ENCODE assay signal across 30 cellular contexts in the genomic region with DNA sequence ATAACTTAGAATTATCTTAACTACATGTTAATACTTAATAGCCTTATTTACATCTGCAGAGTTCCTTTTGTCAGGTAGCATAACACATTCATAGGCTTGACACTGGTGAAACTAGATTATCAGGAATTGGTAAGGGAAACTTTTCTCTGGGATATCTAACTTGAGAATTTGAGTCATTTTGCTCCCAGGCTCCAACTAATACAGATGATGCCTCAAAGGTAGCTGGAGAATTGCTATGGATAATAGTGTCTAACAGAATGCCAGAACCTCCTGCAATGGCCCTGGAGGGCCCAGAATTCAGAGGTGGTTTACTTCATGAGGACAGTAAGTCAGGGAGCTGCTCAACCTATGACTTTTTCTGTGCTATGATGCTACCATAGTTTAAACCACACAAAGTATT. TPM values are rescaled to one million over a fixed set of nuclear protein-coding genes. Genes with fewer than 3 reads are reported as not detected.
"Had no signal": no experiment of that assay in that cellular context is flagged by ENCODE, and none has a peak within 500 bp of the region (broad histone marks: within the 10 kb centered on the region; RNA-seq: fewer than 3 reads in every experiment).

No MANE protein-coding gene starts in this region.

- H3K27ac ChIP-seq: stomach, suprapubic skin, testis, thoracic aorta, thyroid gland, tibial artery, tibial nerve, transverse colon, upper lobe of left lung, upper lobe of right lung, uterus, vagina had no signal

- H3K27me3 ChIP-seq: stomach, suprapubic skin, testis, thyroid gland, tibial artery, tibial nerve, transverse colon, upper lobe of left lung, upper lobe of right lung, uterus, vagina had no signal

- ATAC-seq: stimulated activated effector memory CD8-positive, alpha-beta T cell treated with anti-CD3 and anti-CD28 coated beads, Interleukin-12 subunit alpha, Interleukin-12 subunit beta, amount 100 ng/mL, for 72 hours; stimulated activated memory B cell treated with anti-CD40 and anti-IgM and Interleukin-4, amounts not matched to agents 10 μg/mL and 1 μg/mL and 100 μg/mL, for 72 hours; stimulated activated naive B cell treated with anti-CD40 and anti-IgM and Interleukin-4, amounts not matched to agents 10 μg/mL and 1 μg/mL and 100 μg/mL, for 72 hours; stimulated activated naive CD8-positive, alpha-beta T cell treated with anti-CD3 and anti-CD28 coated beads, Interleukin-15, amount 100 ng/mL, for 72 hours; stimulated activated naive CD8-positive, alpha-beta T cell treated with anti-CD3 and anti-CD28 coated beads, Interleukin-15, Interleukin-2, amounts not matched to agents 100 U/mL and 50 U/mL, for 24 hours; upper lobe of right lung had no signal

- H3K9me3 ChIP-seq: suprapubic skin, testis, thoracic aorta, thyroid gland, tibial artery, transverse colon, upper lobe of left lung, upper lobe of right lung, uterus, vagina had no signal

- DNase-seq: stimulated activated CD4-positive, alpha-beta T cell treated with anti-CD3 and anti-CD28 coated beads, Interleukin-2, amount 100 ng/mL, for 48 hours; stimulated activated CD4-positive, alpha-beta T cell treated with anti-CD3 and anti-CD28 coated beads, Interleukin-4, amount 100 ng/mL, for 1 hour; stimulated activated CD4-positive, alpha-beta T cell treated with anti-CD3 and anti-CD28 coated beads, Interleukin-4, amount 100 ng/mL, for 24 hours; stimulated activated CD4-positive, alpha-beta T cell treated with anti-CD3 and anti-CD28 coated beads, Interleukin-4, amount 100 ng/mL, for 4 hours; stimulated activated CD8-positive, alpha-beta memory T cell treated with anti-CD3 and anti-CD28 coated beads, Interleukin-4, amount 100 ng/mL, for 48 hours; stimulated activated naive B cell treated with anti-CD40 and anti-IgM and Interleukin-4, amounts not matched to agents 10 μg/mL and 1 μg/mL and 100 μg/mL, for 72 hours; stimulated activated naive CD4-positive, alpha-beta T cell; stimulated activated naive CD4-positive, alpha-beta T cell treated with Interleukin-2 at 50 U/mL for 16 hours; stimulated activated naive CD8-positive, alpha-beta T cell treated with anti-CD3 and anti-CD28 coated beads, Interleukin-15, amount 100 ng/mL, for 72 hours; stimulated activated naive CD8-positive, alpha-beta T cell treated with anti-CD3 and anti-CD28 coated beads, Interleukin-15, Interleukin-2, amounts not matched to agents 100 U/mL and 50 U/mL, for 24 hours; stomach; substantia nigra; testis; thyroid gland; tibial artery; transverse colon; upper lobe of left lung; upper lobe of right lung; uterus had no signal

- H3K4me3 ChIP-seq: stomach, suprapubic skin, thoracic aorta, thyroid gland, tibial artery, tibial nerve, transverse colon, upper lobe of left lung, upper lobe of right lung, uterus, vagina had no signal

- H3K36me3 ChIP-seq: stomach, suprapubic skin, thoracic aorta, thyroid gland, tibial artery, tibial nerve, transverse colon, upper lobe of left lung, upper lobe of right lung, uterus, vagina had no signal

- H3K4me1 ChIP-seq: stomach, suprapubic skin, testis, thyroid gland, tibial artery, tibial nerve, transverse colon, upper lobe of left lung, upper lobe of right lung, uterus, vagina had no signal

- FAIRE-seq: urothelium cell line had no signal

RNA-seq across cellular contexts. Expression of a gene that starts 13.9 kb away (rescaled TPM):
- total RNA-seq: stomach, subcutaneous adipose tissue, temporal lobe, thoracic aorta, thyroid gland, tibial nerve, upper lobe of right lung, ureter, urinary bladder, uterus had no signal
- polyA plus RNA-seq: urinary bladder had no signal
